ENCODE assay signal across 9 cellular contexts in genomic region chr18:59957957-59958356, GRCh38. TPM values are rescaled to one million over a fixed set of nuclear protein-coding genes. Genes with fewer than 3 reads are reported as not detected.
A peak's percentile ranks its signal among the peaks of the same experiment; 100 is the strongest.
DNase-seq lines count a peak whose midpoint lies in the region; ATAC-seq, FAIRE-seq and TF ChIP-seq lines count a peak whose summit lies in the region.
"Had no signal": no experiment of that assay in that cellular context is flagged by ENCODE, and none has a peak within 500 bp of the region (broad histone marks: within the 10 kb centered on the region; RNA-seq: fewer than 3 reads in every experiment).

No MANE protein-coding gene starts in this region.

- FAIRE-seq in small intestine (lab: Jason Lieb, UNC), result no peak

- TF ChIP-seq CTCF in GM12865 (IDR thresholded peaks at IDR 0.05; ENCODE audit: insufficient read depth, low read depth, low read length, missing control alignments) (no peak), brain microvascular endothelial cell (IDR thresholded peaks at IDR 0.05; ENCODE audit: low read depth, low read length, missing control alignments) (no peak)

- H3K27me3 ChIP-seq in brain microvascular endothelial cell (replicated peaks) (no peaks in the 10 kb centered on the region), small intestine (ENCODE audit: control insufficient read depth in 2 of 2, insufficient read depth in 2 of 2, low read length in 2 of 2) (no peaks in the 10 kb centered on the region)

- no peak overlapping the region for H3K27ac ChIP-seq in brain microvascular endothelial cell
- no peak overlapping the region for H3K27ac ChIP-seq in small intestine (ENCODE audit: low read depth in 1 of 2, low read length in 1 of 2)
- H3K27ac ChIP-seq: SK-N-MC had no signal

- WGBS in small intestine, 3 donors, result 4 to 33% (median 16%) methylated on average over 2 of the region's 2 CpGs

- H3K4me3 ChIP-seq in GM12865 (ENCODE audit: low read depth, low read length) (no peak overlapping the region), brain microvascular endothelial cell (ENCODE audit: low read depth, low read length) (no peak overlapping the region), small intestine (ENCODE audit: low read depth in 1 of 2, low read length in 2 of 2) (no peak overlapping the region)
- H3K4me3 ChIP-seq: SK-N-MC had no signal

- no peaks in the 10 kb centered on the region for H3K36me3 ChIP-seq in brain microvascular endothelial cell (replicated peaks)
- H3K36me3 ChIP-seq in small intestine (ENCODE audit: control insufficient read depth in 2 of 2, insufficient read depth in 2 of 2, low read length in 2 of 2), result no peaks in the 10 kb centered on the region

- no peaks in the 10 kb centered on the region for H3K4me1 ChIP-seq in small intestine (ENCODE audit: control insufficient read depth in 2 of 2, insufficient read depth in 1 of 2, low read depth in 1 of 2, low read length in 1 of 2)

- in situ Hi-C loops in brain microvascular endothelial cell (cut with HindIII; ENCODE audit: low pct_ligation_motif_present, low sequenced_read_pairs), result no loop called here

- DNase-seq in GM12865 (ENCODE audit: low read depth) (peak; percentile 74), NCI-H2227 (lab: John Stamatoyannopoulos, UW; ENCODE audit: unreplicated experiment) (peak; percentile 93), brain microvascular endothelial cell (peak; percentile 77), small intestine (peak; percentile 85)
- no peak for DNase-seq in activated naive CD4-positive, alpha-beta T cell treated with anti-CD3 and anti-CD28 coated beads, Interleukin-2, amount 50 U/mL, for 16 hours

- ATAC-seq in HG03025 (IDR thresholded peaks at IDR 0.05; ENCODE audit: low FRiP score, unreplicated experiment), result peak; percentile 33
- ATAC-seq in GM18870 (IDR thresholded peaks at IDR 0.05; ENCODE audit: unreplicated experiment), result no peak
- ATAC-seq in HG02973 (IDR thresholded peaks at IDR 0.05; ENCODE audit: unreplicated experiment), result no peak

- no peaks in the 10 kb centered on the region for H3K9me3 ChIP-seq in small intestine (ENCODE audit: control insufficient read depth, low read depth)

RNA-seq across cellular contexts. Expression of gene PMAIP1, which starts 58.2 kb away (rescaled TPM):
- polyA plus RNA-seq in small intestine, result 1 to 10 TPM; 1.4 to 7.5 (median 1.8) TPM
